In genomic region chr10:68406111-68406814, GRCh38 we compare ENCODE assay signal across 8 cellular contexts. TPM values are rescaled to one million over a fixed set of nuclear protein-coding genes. Genes with fewer than 3 reads are reported as not detected.
A peak's percentile ranks its signal among the peaks of the same experiment; 100 is the strongest.
DNase-seq lines count a peak whose midpoint lies in the region; ATAC-seq, FAIRE-seq and TF ChIP-seq lines count a peak whose summit lies in the region.

No MANE protein-coding gene starts in this region.

- under 1% methylated on average over 38 of the region's 38 CpGs for WGBS in right cardiac atrium
- WGBS in prostate gland: under 1% methylated on average over 28 of the region's 38 CpGs

- peak overlapping the region; percentile 87 for H3K4me2 ChIP-seq in astrocyte (ENCODE audit: low read length)

- H3K9ac ChIP-seq in astrocyte (ENCODE audit: low read length): peak overlapping the region; percentile 98

- no peaks in the 10 kb centered on the region for H3K27me3 Mint-ChIP-seq in astrocyte (ENCODE audit: low read depth, unreplicated experiment)

- no peak for TF ChIP-seq CTCF in RWPE2 (IDR thresholded peaks at IDR 0.05; ENCODE audit: poor library complexity, severe bottlenecking)
- TF ChIP-seq CTCF in astrocyte (IDR thresholded peaks at IDR 0.05; ENCODE audit: insufficient read depth, low read depth, low read length): no peak
- TF ChIP-seq CTCF in prostate gland (IDR thresholded peaks at IDR 0.05): no peak

- no peaks in the 10 kb centered on the region for H3K36me3 Mint-ChIP-seq in astrocyte (ENCODE audit: low read depth, unreplicated experiment)

- H3K4me3 ChIP-seq in RWPE2 (ENCODE audit: severe bottlenecking) (peak overlapping the region; percentile 81), astrocyte (ENCODE audit: insufficient read depth, low read depth, low read length) (peak overlapping the region; percentile 84), right cardiac atrium (ENCODE audit: low read length) (peak overlapping the region; percentile 74), prostate gland (peak overlapping the region; percentile 88 to 97)

- H3K79me2 ChIP-seq in astrocyte (ENCODE audit: insufficient read depth, low read length): peaks cover 56% of the 10 kb centered on the region

- H3K27ac Mint-ChIP-seq in astrocyte (ENCODE audit: unreplicated experiment): peak overlapping the region; percentile 63

- H4K20me1 ChIP-seq in astrocyte (ENCODE audit: insufficient read depth, low read length): peaks cover 16% of the 10 kb centered on the region

- peak overlapping the region; percentile 88 for H3K4me3 Mint-ChIP-seq in astrocyte (ENCODE audit: unreplicated experiment)

- FAIRE-seq in astrocyte (lab: Jason Lieb, UNC): no peak

- H3K9me3 ChIP-seq in RWPE2 (ENCODE audit: severe bottlenecking) (no peaks in the 10 kb centered on the region), astrocyte (ENCODE audit: insufficient read depth, low read depth, low read length) (no peaks in the 10 kb centered on the region), right cardiac atrium (ENCODE audit: control insufficient read depth, low read length) (no peaks in the 10 kb centered on the region), prostate gland (no peaks in the 10 kb centered on the region)

- H3K27ac ChIP-seq in RWPE2 (ENCODE audit: poor library complexity, severe bottlenecking): peak overlapping the region; percentile 64
- peak overlapping the region; percentile 96 for H3K27ac ChIP-seq in astrocyte (ENCODE audit: low read depth, low read length)
- H3K27ac ChIP-seq in right cardiac atrium (ENCODE audit: low read length): peak overlapping the region; percentile 79
- peak overlapping the region; percentile 91 to 94 for H3K27ac ChIP-seq in prostate gland

- H3K27me3 ChIP-seq in RWPE2 (ENCODE audit: insufficient read depth, poor library complexity, severe bottlenecking): no peaks in the 10 kb centered on the region
- H3K27me3 ChIP-seq in astrocyte (ENCODE audit: insufficient read depth, low read length): no peaks in the 10 kb centered on the region
- no peaks in the 10 kb centered on the region for H3K27me3 ChIP-seq in right cardiac atrium (ENCODE audit: control insufficient read depth, insufficient read depth)
- no peaks in the 10 kb centered on the region for H3K27me3 ChIP-seq in prostate gland (replicated peaks; ENCODE audit: insufficient read depth)

- intact Hi-C loops in right cardiac atrium (cut with DNase I): no loop called here
- intact Hi-C loops in prostate gland (cut with DNase I): no loop called here

- H3K4me1 ChIP-seq in RWPE2 (ENCODE audit: insufficient read depth, poor library complexity, severe bottlenecking) (peaks cover 6% of the 10 kb centered on the region), astrocyte (ENCODE audit: insufficient read depth, low read length) (no peaks in the 10 kb centered on the region), right cardiac atrium (ENCODE audit: control insufficient read depth, insufficient read depth, low read length) (no peaks in the 10 kb centered on the region), prostate gland (replicated peaks) (no peaks in the 10 kb centered on the region)

- TF ChIP-seq POLR2A in prostate gland (IDR thresholded peaks at IDR 0.05): no peak

- H3K9me3 Mint-ChIP-seq in astrocyte (ENCODE audit: unreplicated experiment): no peaks in the 10 kb centered on the region

- ATAC-seq in GM21390 (IDR thresholded peaks at IDR 0.05; ENCODE audit: unreplicated experiment) (peak; percentile 32), RWPE2 (ENCODE audit: low read depth) (peak; percentile 50), right cardiac atrium (peak; percentile 76 to 81)

- H3K4me1 Mint-ChIP-seq in astrocyte (ENCODE audit: low read depth, unreplicated experiment): peaks cover 9% of the 10 kb centered on the region

- H2AFZ ChIP-seq in astrocyte (ENCODE audit: low read depth, low read length): peak overlapping the region; percentile 89

- peak; percentile 75 for DNase-seq in ELR (ENCODE audit: low read depth)
- DNase-seq in HT1080 (ENCODE audit: low read depth): peak; percentile 60
- peak; percentile 60 for DNase-seq in RWPE2 (ENCODE audit: low spot score)
- DNase-seq in astrocyte (ENCODE audit: low read depth): peak; percentile 44
- peak; percentile 61 to 85 (median 84) for DNase-seq in right cardiac atrium
- peak; percentile 21 for DNase-seq in prostate gland (ENCODE audit: low spot score)
- DNase-seq in middle frontal gyrus (ENCODE audit: extremely low spot score, low spot score): no peak

- H3K36me3 ChIP-seq in RWPE2 (ENCODE audit: low read depth) (peaks cover 11% of the 10 kb centered on the region), astrocyte (ENCODE audit: insufficient read depth, low read length) (peaks cover 2% of the 10 kb centered on the region), prostate gland (no peaks in the 10 kb centered on the region)

RNA-seq across cellular contexts. Expression of gene RUFY2, which starts 0.8 kb away (rescaled TPM):
- 11.7 and 12.6 TPM in 2 replicates for total RNA-seq in HT1080 (2014; rRNA removed; shearing (Covaris generic))
- polyA plus RNA-seq in HT1080 (2015; cell fraction: cytosol; rRNA removed): 12.8 TPM in 2 replicates
- polyA plus RNA-seq in HT1080 (2015; cell fraction: nucleus; rRNA removed): 32.5 and 33.7 TPM in 2 replicates
- total RNA-seq in astrocyte (21.7 and 21.8 TPM in 2 replicates), right cardiac atrium (10 to 100 TPM in 2 of 4 donors, 1 to 10 TPM in 2; 9.3 to 11.7 (median 10.5) TPM), prostate gland (10 to 100 TPM; 16.7 to 22.1 TPM)
- 4.6 TPM for polyA plus RNA-seq in right cardiac atrium
